ENCODE assay signal across 34 cellular contexts in genomic region chr11:17046690-17047089, GRCh38.
"Had no signal": no experiment of that assay in that cellular context is flagged by ENCODE, and none has a peak within 500 bp of the region (broad histone marks: within the 10 kb centered on the region; RNA-seq: fewer than 3 reads in every experiment).

No MANE protein-coding gene starts in this region.

- H3K4me1 ChIP-seq: adrenal gland, breast epithelium had no signal

- H3K4me3 ChIP-seq: adrenal gland, body of pancreas, breast epithelium had no signal

- H3K27me3 ChIP-seq: adrenal gland, body of pancreas, brain microvascular endothelial cell, breast epithelium had no signal

- H3K36me3 ChIP-seq: adrenal gland, brain microvascular endothelial cell, breast epithelium had no signal

- H3K4me3 Mint-ChIP-seq: activated B cell treated with CpG ODN at 0.5 μM for 24 hours; activated CD4-positive, alpha-beta memory T cell treated with anti-CD3 and anti-CD28 coated beads for 36 hours; activated CD4-positive, alpha-beta T cell treated with anti-CD3 and anti-CD28 coated beads, Interleukin-2, amount 10 ng/mL, durations not matched to agents 24 days and 14 days; activated CD8-positive, alpha-beta T cell treated with anti-CD3 and anti-CD28 coated beads for 36 hours; activated naive CD4-positive, alpha-beta T cell treated with anti-CD3 and anti-CD28 coated beads for 36 hours; activated naive CD8-positive, alpha-beta T cell treated with anti-CD3 and anti-CD28 coated beads for 36 hours; activated T-cell treated with anti-CD3 and anti-CD28 coated beads, Interleukin-2, amount 50 U/mL, for 4 hours; activated T-cell treated with anti-CD3 and anti-CD28 coated beads, Interleukin-2, amount 50 U/mL, for 72 hours; activated T-helper 1 cell treated with anti-CD3 and anti-CD28 coated beads, Interleukin-12 subunit alpha, Interleukin-12 subunit beta, Interleukin-2, Interleukin-4 antibody, amounts not matched to agents 30 ng/mL and 10 ng/mL and 1 ng/mL, durations not matched to agents 14 hours and 24 hours and 36 hours; activated T-helper 17 cell treated with anti-CD3 and anti-CD28 coated beads, Interleukin-2, amount 50 U/mL, for 72 hours; T-helper 1 cell treated with Interleukin-12 subunit alpha and Interleukin-12 subunit beta and Interleukin-4 antibody, amounts not matched to agents 30 μg/mL and 1 μg/mL, for 36 hours; T-helper 2 cell treated with Interferon-gamma antibody and Interleukin-4, amounts not matched to agents 5 μg/mL and 100 μg/mL, for 36 hours had no signal

- ATAC-seq: activated CD8-positive, alpha-beta T cell treated with anti-CD3 and anti-CD28 coated beads for 36 hours; activated naive CD4-positive, alpha-beta T cell treated with anti-CD3 and anti-CD28 coated beads, Interleukin-2, amount 50 U/mL, for 72 hours; activated T-cell treated with anti-CD3 and anti-CD28 coated beads, Interleukin-2, amount 50 U/mL, for 4 hours; activated T-cell treated with anti-CD3 and anti-CD28 coated beads, Interleukin-2, amount 50 U/mL, for 72 hours; activated T-helper 17 cell treated with anti-CD3 and anti-CD28 coated beads, Interleukin-2, amount 50 U/mL, for 72 hours; body of pancreas had no signal

- H3K9me3 ChIP-seq: adrenal gland, body of pancreas, breast epithelium had no signal

- H3K4me1 Mint-ChIP-seq: activated B cell treated with CpG ODN at 0.5 μM for 24 hours; activated CD4-positive, alpha-beta T cell treated with anti-CD3 and anti-CD28 coated beads, Interleukin-2, amount 10 ng/mL, durations not matched to agents 24 days and 14 days; activated naive CD8-positive, alpha-beta T cell treated with anti-CD3 and anti-CD28 coated beads for 36 hours; activated T-helper 17 cell treated with anti-CD3 and anti-CD28 coated beads, Interleukin-2, amount 50 U/mL, for 72 hours had no signal

- H3K27me3 Mint-ChIP-seq: activated B cell treated with CpG ODN at 0.5 μM for 24 hours; activated CD4-positive, alpha-beta memory T cell treated with anti-CD3 and anti-CD28 coated beads for 36 hours; activated CD8-positive, alpha-beta T cell treated with anti-CD3 and anti-CD28 coated beads for 36 hours; activated T-helper 17 cell treated with anti-CD3 and anti-CD28 coated beads, Interleukin-2, amount 50 U/mL, for 72 hours had no signal

- H3K36me3 Mint-ChIP-seq: activated CD4-positive, alpha-beta memory T cell treated with anti-CD3 and anti-CD28 coated beads for 36 hours; activated naive CD4-positive, alpha-beta T cell treated with anti-CD3 and anti-CD28 coated beads, Interleukin-2, amount 50 U/mL, for 72 hours; activated naive CD8-positive, alpha-beta T cell treated with anti-CD3 and anti-CD28 coated beads for 36 hours had no signal

- H3K9me3 Mint-ChIP-seq: activated B cell treated with CpG ODN at 0.5 μM for 24 hours; activated CD4-positive, alpha-beta memory T cell treated with anti-CD3 and anti-CD28 coated beads for 36 hours; activated CD4-positive, alpha-beta T cell treated with anti-CD3 and anti-CD28 coated beads, Interleukin-2, amount 10 ng/mL, durations not matched to agents 24 days and 14 days; activated CD8-positive, alpha-beta T cell treated with anti-CD3 and anti-CD28 coated beads for 36 hours; activated naive CD4-positive, alpha-beta T cell treated with anti-CD3 and anti-CD28 coated beads for 36 hours; activated naive CD4-positive, alpha-beta T cell treated with anti-CD3 and anti-CD28 coated beads, Interleukin-2, amount 50 U/mL, for 72 hours; activated naive CD8-positive, alpha-beta T cell treated with anti-CD3 and anti-CD28 coated beads for 36 hours; activated T-cell treated with anti-CD3 and anti-CD28 coated beads, Interleukin-2, amount 50 U/mL, for 4 hours; activated T-cell treated with anti-CD3 and anti-CD28 coated beads, Interleukin-2, amount 50 U/mL, for 72 hours; activated T-helper 1 cell treated with anti-CD3 and anti-CD28 coated beads, Interleukin-12 subunit alpha, Interleukin-12 subunit beta, Interleukin-2, Interleukin-4 antibody, amounts not matched to agents 30 ng/mL and 10 ng/mL and 1 ng/mL, durations not matched to agents 14 hours and 24 hours and 36 hours; activated T-helper 17 cell treated with anti-CD3 and anti-CD28 coated beads, Interleukin-2, amount 50 U/mL, for 72 hours; T-helper 1 cell treated with Interleukin-12 subunit alpha and Interleukin-12 subunit beta and Interleukin-4 antibody, amounts not matched to agents 30 μg/mL and 1 μg/mL, for 36 hours; T-helper 2 cell treated with Interferon-gamma antibody and Interleukin-4, amounts not matched to agents 5 μg/mL and 100 μg/mL, for 36 hours had no signal

- H3K27ac ChIP-seq: adrenal gland, brain microvascular endothelial cell, breast epithelium had no signal

- DNase-seq: activated B cell treated with CpG ODN at 0.5 μM for 24 hours; activated CD4-positive, alpha-beta memory T cell treated with anti-CD3 and anti-CD28 coated beads for 36 hours; activated CD4-positive, alpha-beta T cell treated with anti-CD3 and anti-CD28 coated beads for 4 hours; activated CD4-positive, alpha-beta T cell treated with anti-CD3 and anti-CD28 coated beads, Interleukin-2, amount 10 ng/mL, durations not matched to agents 24 days and 14 days; activated CD4-positive, alpha-beta T cell treated with anti-CD3 and anti-CD28 coated beads, Interleukin-2, amount 50 U/mL, for 1 hour; activated CD4-positive, alpha-beta T cell treated with anti-CD3 and anti-CD28 coated beads, Interleukin-2, amount 50 U/mL, for 4 hours; activated CD4-positive, CD25-positive, alpha-beta regulatory T cell treated with anti-CD3 and anti-CD28 coated beads, Interleukin-2, amount 50 U/mL, for 72 hours; activated CD8-positive, alpha-beta memory T cell treated with anti-CD3 and anti-CD28 coated beads, Interleukin-2, amount 50 U/mL, for 4 hours; activated CD8-positive, alpha-beta T cell treated with anti-CD3 and anti-CD28 coated beads for 36 hours; activated effector memory CD4-positive, alpha-beta T cell treated with anti-CD3 and anti-CD28 coated beads, Interleukin-2, amount 50 U/mL, for 16 hours; activated gamma-delta T cell treated with Interleukin-2 at 50 U/mL for 16 hours; activated naive CD4-positive, alpha-beta T cell; activated naive CD4-positive, alpha-beta T cell treated with anti-CD3 and anti-CD28 coated beads for 36 hours; activated naive CD4-positive, alpha-beta T cell treated with anti-CD3 and anti-CD28 coated beads, Interleukin-2, amount 50 U/mL, for 16 hours; activated naive CD8-positive, alpha-beta T cell treated with anti-CD3 and anti-CD28 coated beads for 36 hours; activated T-cell treated with anti-CD3 and anti-CD28 coated beads for 4 hours; activated T-cell treated with anti-CD3 and anti-CD28 coated beads, Interleukin-2, amount 50 U/mL, for 1 hour; activated T-cell treated with anti-CD3 and anti-CD28 coated beads, Interleukin-2, amount 50 U/mL, for 4 hours; activated T-cell treated with anti-CD3 and anti-CD28 coated beads, Interleukin-2, amount 50 U/mL, for 72 hours; adrenal gland; amniotic stem cell; aorta; body of pancreas; brain microvascular endothelial cell; central memory CD4-positive, alpha-beta T cell; T-helper 1 cell; T-helper 2 cell; T-helper 9 cell had no signal

- H3K27ac Mint-ChIP-seq: activated B cell treated with CpG ODN at 0.5 μM for 24 hours; activated CD4-positive, alpha-beta memory T cell treated with anti-CD3 and anti-CD28 coated beads for 36 hours; activated CD4-positive, alpha-beta T cell treated with anti-CD3 and anti-CD28 coated beads, Interleukin-2, amount 10 ng/mL, durations not matched to agents 24 days and 14 days; activated CD8-positive, alpha-beta T cell treated with anti-CD3 and anti-CD28 coated beads for 36 hours; activated naive CD4-positive, alpha-beta T cell treated with anti-CD3 and anti-CD28 coated beads for 36 hours; activated naive CD4-positive, alpha-beta T cell treated with anti-CD3 and anti-CD28 coated beads, Interleukin-2, amount 50 U/mL, for 72 hours; activated naive CD8-positive, alpha-beta T cell treated with anti-CD3 and anti-CD28 coated beads for 36 hours; activated T-cell treated with anti-CD3 and anti-CD28 coated beads, Interleukin-2, amount 50 U/mL, for 72 hours; activated T-helper 1 cell treated with anti-CD3 and anti-CD28 coated beads, Interleukin-12 subunit alpha, Interleukin-12 subunit beta, Interleukin-2, Interleukin-4 antibody, amounts not matched to agents 30 ng/mL and 10 ng/mL and 1 ng/mL, durations not matched to agents 14 hours and 24 hours and 36 hours; activated T-helper 17 cell treated with anti-CD3 and anti-CD28 coated beads, Interleukin-2, amount 50 U/mL, for 72 hours; T-helper 1 cell treated with Interleukin-12 subunit alpha and Interleukin-12 subunit beta and Interleukin-4 antibody, amounts not matched to agents 30 μg/mL and 1 μg/mL, for 36 hours; T-helper 2 cell treated with Interferon-gamma antibody and Interleukin-4, amounts not matched to agents 5 μg/mL and 100 μg/mL, for 36 hours had no signal
